Comparison of ENCODE assay signal across 18 cellular contexts in genomic region chrX:37331546-37331945, GRCh38. TPM values are rescaled to one million over a fixed set of nuclear protein-coding genes. Genes with fewer than 3 reads are reported as not detected.
DNase-seq lines count a peak whose midpoint lies in the region; ATAC-seq and TF ChIP-seq lines count a peak whose summit lies in the region.
"Had no signal": no experiment of that assay in that cellular context is flagged by ENCODE, and none has a peak within 500 bp of the region (broad histone marks: within the 10 kb centered on the region; RNA-seq: fewer than 3 reads in every experiment).

No MANE protein-coding gene starts in this region.

- H3K9me2 ChIP-seq in hepatocyte (replicated peaks; ENCODE audit: insufficient read depth), result no peaks in the 10 kb centered on the region

- WGBS in hepatocyte (ENCODE audit: low lambda C conversion rate, missing lambda C conversion rate), result 74% methylated on average over 4 of the region's 4 CpGs
- WGBS in upper lobe of left lung, 2 donors, result 34 to 36% methylated on average over 4 of the region's 4 CpGs

- H2AFZ ChIP-seq in hepatocyte, result no peak overlapping the region

- TF ChIP-seq CTCF in hepatocyte (IDR thresholded peaks at IDR 0.05; ENCODE audit: poor library complexity) (no peak), upper lobe of left lung (IDR thresholded peaks at IDR 0.05) (no peak)

- no peak for TF ChIP-seq POLR2A in upper lobe of left lung (IDR thresholded peaks at IDR 0.05)

- H3K27ac ChIP-seq in caudate nucleus (ENCODE audit: low read depth, low read length) (peak overlapping the region; percentile 27), temporal lobe (ENCODE audit: low read depth, low read length) (peak overlapping the region; percentile 61), hepatocyte (no peak overlapping the region), upper lobe of left lung (no peak overlapping the region)
- H3K27ac ChIP-seq: C4-2B had no signal

- no peaks in the 10 kb centered on the region for H3K4me1 ChIP-seq in hepatocyte (ENCODE audit: insufficient read depth)
- no peaks in the 10 kb centered on the region for H3K4me1 ChIP-seq in upper lobe of left lung

- H3K27me3 ChIP-seq in hepatocyte, result no peaks in the 10 kb centered on the region
- H3K27me3 ChIP-seq in upper lobe of left lung, result no peaks in the 10 kb centered on the region

- no peak overlapping the region for H3K4me3 ChIP-seq in hepatocyte
- no peak overlapping the region for H3K4me3 ChIP-seq in upper lobe of left lung

- ATAC-seq in upper lobe of left lung (ENCODE audit: low FRiP score in 2 of 2), result no peak

- DNase-seq in caudate nucleus (lab: John Stamatoyannopoulos, UW) (no peak), globus pallidus (ENCODE audit: low spot score) (peak; percentile 64), pons (ENCODE audit: low spot score) (peak; percentile 77), hepatocyte (ENCODE audit: low spot score) (no peak), upper lobe of left lung (no peak), NCI-H2081 (lab: John Stamatoyannopoulos, UW) (no peak)
- DNase-seq: DMS53; GDM1; NCI-H1105 treated with DMSO at 0.1 percent for 48 hours; NCI-H2029 treated with DMSO at 0.1 percent for 48 hours; NCI-H2171; NCI-H345; NCI-H524; NCI-H774; NK-92 treated with Interleukin-12 subunit alpha and Interleukin-12 subunit beta, amount 100 ng/mL, for 24 hours had no signal

- no peak overlapping the region for H3K4me2 ChIP-seq in hepatocyte

- H3K9me3 ChIP-seq in hepatocyte (ENCODE audit: low read depth) (no peaks in the 10 kb centered on the region), upper lobe of left lung (no peaks in the 10 kb centered on the region)

- H3K36me3 ChIP-seq in hepatocyte (replicated peaks; ENCODE audit: insufficient read depth, low read depth), result no peaks in the 10 kb centered on the region
- no peaks in the 10 kb centered on the region for H3K36me3 ChIP-seq in upper lobe of left lung

- H4K20me1 ChIP-seq in hepatocyte (ENCODE audit: insufficient read depth, poor library complexity, severe bottlenecking), result no peaks in the 10 kb centered on the region

- TF ChIP-seq EP300 in upper lobe of left lung (IDR thresholded peaks at IDR 0.05), result no peak

- H3K79me2 ChIP-seq in hepatocyte, result no peaks in the 10 kb centered on the region

RNA-seq across cellular contexts. Expression of gene PRRG1, which starts 17.6 kb away (rescaled TPM):
- 5.4 TPM for total RNA-seq in temporal lobe
- total RNA-seq in hepatocyte, result 27.5 and 36.5 TPM in 2 replicates
- 11.7 and 16.8 TPM in 2 replicates for polyA plus RNA-seq in hepatocyte
- 10 to 100 TPM in 2 of 6 donors, 1 to 10 TPM in 4; 6.2 to 13.4 (median 9.2) TPM for total RNA-seq in upper lobe of left lung
- polyA plus RNA-seq: IgD-negative memory B cell had no signal

Comparison
In these comparisons a context has a peak if more than half of its experiments do, and no peak if none do; other contexts are left out.
1. DNase-seq: peak in globus pallidus (single experiment) and pons (single experiment); none in caudate nucleus (0 of 61), hepatocyte (single experiment), upper lobe of left lung (0 of 2) and NCI-H2081 (0 of 2).
2. H3K27ac ChIP-seq: peak in caudate nucleus (single experiment) and temporal lobe (single experiment); none in hepatocyte (single experiment) and upper lobe of left lung (0 of 4).